23 cellular contexts compared by ENCODE assay signal in genomic region chr9:23044549-23044948, GRCh38.
"Had no signal": no experiment of that assay in that cellular context is flagged by ENCODE, and none has a peak within 500 bp of the region (broad histone marks: within the 10 kb centered on the region; RNA-seq: fewer than 3 reads in every experiment).

No MANE protein-coding gene starts in this region.

- DNase-seq: activated B cell treated with CpG ODN at 0.5 μM for 24 hours; activated CD4-positive, alpha-beta T cell treated with anti-CD3 and anti-CD28 coated beads for 36 hours; activated CD4-positive, alpha-beta T cell treated with anti-CD3 and anti-CD28 coated beads, Interleukin-2, amount 50 U/mL, for 4 hours; activated CD8-positive, alpha-beta memory T cell treated with anti-CD3 and anti-CD28 coated beads for 24 hours; activated CD8-positive, alpha-beta memory T cell treated with anti-CD3 and anti-CD28 coated beads, Interleukin-2, amount 50 U/mL, for 4 hours; activated naive CD4-positive, alpha-beta T cell; activated naive CD8-positive, alpha-beta T cell treated with anti-CD3 and anti-CD28 coated beads for 36 hours; activated T-cell treated with anti-CD3 and anti-CD28 coated beads, Interleukin-2, amount 50 U/mL, for 24 hours; amygdala; cortex of kidney; heart left ventricle; islet precursor cell; left cardiac atrium; naive B cell; occipital lobe; right lobe of liver; stimulated activated CD4-positive, alpha-beta T cell treated with anti-CD3 and anti-CD28 coated beads, Interleukin-1b, Interleukin-23, amount 100 ng/mL, for 48 hours; stimulated activated naive CD8-positive, alpha-beta T cell treated with anti-CD3 and anti-CD28 coated beads, Interleukin-15, amount 100 ng/mL, for 72 hours; T1000; tibial artery had no signal

- H3K4me3 Mint-ChIP-seq: activated B cell treated with CpG ODN at 0.5 μM for 24 hours; activated CD4-positive, alpha-beta T cell treated with anti-CD3 and anti-CD28 coated beads for 36 hours; activated naive CD8-positive, alpha-beta T cell treated with anti-CD3 and anti-CD28 coated beads for 36 hours; activated T-cell treated with anti-CD3 and anti-CD28 coated beads, Interleukin-2, amount 50 U/mL, for 24 hours; activated T-helper 17 cell treated with anti-CD3 and anti-CD28 coated beads, Interleukin-2, amount 50 U/mL, for 72 hours; naive B cell; stimulated activated naive CD8-positive, alpha-beta T cell treated with anti-CD3 and anti-CD28 coated beads, Interleukin-15, amount 100 ng/mL, for 72 hours had no signal

- H3K36me3 Mint-ChIP-seq: activated naive CD8-positive, alpha-beta T cell treated with anti-CD3 and anti-CD28 coated beads for 36 hours; naive B cell had no signal

- H3K27ac ChIP-seq: cardiac muscle cell, heart left ventricle, right lobe of liver, skin epidermis, tibial artery had no signal

- H3K27me3 Mint-ChIP-seq: activated B cell treated with CpG ODN at 0.5 μM for 24 hours; activated CD4-positive, alpha-beta T cell treated with anti-CD3 and anti-CD28 coated beads for 36 hours; activated naive CD8-positive, alpha-beta T cell treated with anti-CD3 and anti-CD28 coated beads for 36 hours; activated T-cell treated with anti-CD3 and anti-CD28 coated beads, Interleukin-2, amount 50 U/mL, for 24 hours; activated T-helper 17 cell treated with anti-CD3 and anti-CD28 coated beads, Interleukin-2, amount 50 U/mL, for 72 hours; naive B cell; stimulated activated naive CD8-positive, alpha-beta T cell treated with anti-CD3 and anti-CD28 coated beads, Interleukin-15, amount 100 ng/mL, for 72 hours had no signal

- H3K4me3 ChIP-seq: cardiac muscle cell, heart left ventricle, right lobe of liver, skin epidermis, tibial artery had no signal

- H3K27me3 ChIP-seq: cardiac muscle cell, heart left ventricle, right lobe of liver, tibial artery had no signal

- H3K9me3 ChIP-seq: right lobe of liver, tibial artery had no signal

- ATAC-seq: activated CD4-positive, alpha-beta T cell treated with anti-CD3 and anti-CD28 coated beads for 36 hours; activated T-helper 17 cell treated with anti-CD3 and anti-CD28 coated beads, Interleukin-2, amount 50 U/mL, for 72 hours; heart left ventricle; left cardiac atrium; right lobe of liver; stimulated activated naive CD8-positive, alpha-beta T cell treated with anti-CD3 and anti-CD28 coated beads, Interleukin-15, amount 100 ng/mL, for 72 hours had no signal

- H3K27ac Mint-ChIP-seq: activated B cell treated with CpG ODN at 0.5 μM for 24 hours; activated CD4-positive, alpha-beta T cell treated with anti-CD3 and anti-CD28 coated beads for 36 hours; activated naive CD8-positive, alpha-beta T cell treated with anti-CD3 and anti-CD28 coated beads for 36 hours; activated T-cell treated with anti-CD3 and anti-CD28 coated beads, Interleukin-2, amount 50 U/mL, for 24 hours; activated T-helper 17 cell treated with anti-CD3 and anti-CD28 coated beads, Interleukin-2, amount 50 U/mL, for 72 hours; naive B cell; stimulated activated naive CD8-positive, alpha-beta T cell treated with anti-CD3 and anti-CD28 coated beads, Interleukin-15, amount 100 ng/mL, for 72 hours had no signal

- H3K4me1 ChIP-seq: heart left ventricle, right lobe of liver, tibial artery had no signal

- H3K4me1 Mint-ChIP-seq: activated B cell treated with CpG ODN at 0.5 μM for 24 hours; activated CD4-positive, alpha-beta T cell treated with anti-CD3 and anti-CD28 coated beads for 36 hours; activated naive CD8-positive, alpha-beta T cell treated with anti-CD3 and anti-CD28 coated beads for 36 hours; activated T-helper 17 cell treated with anti-CD3 and anti-CD28 coated beads, Interleukin-2, amount 50 U/mL, for 72 hours; naive B cell; stimulated activated naive CD8-positive, alpha-beta T cell treated with anti-CD3 and anti-CD28 coated beads, Interleukin-15, amount 100 ng/mL, for 72 hours had no signal

- H3K36me3 ChIP-seq: cardiac muscle cell, heart left ventricle, right lobe of liver, tibial artery had no signal
